2 cellular contexts compared by ENCODE assay signal in genomic region chr19:43721469-43722048, GRCh38.
TF ChIP-seq lines count a peak whose summit lies in the region.

No MANE protein-coding gene starts in this region.

TF ChIP-seq in A549, 52 proteins besides CTCF, POLR2A, EP300 and RAD21:
- TF ChIP-seq FOSL2 (IDR thresholded peaks at IDR 0.05) (no peak), FOSL2 (CRISPR knock-in tag; IDR thresholded peaks at IDR 0.05) (no peak), EHMT2 (IDR thresholded peaks at IDR 0.05; ENCODE audit: low read depth) (no peak), USF2 (IDR thresholded peaks at IDR 0.05) (no peak), HOXA7 (CRISPR knock-in tag; IDR thresholded peaks at IDR 0.05) (no peak), HOXB5 (CRISPR knock-in tag; IDR thresholded peaks at IDR 0.05) (no peak), TP53 (CRISPR knock-in tag; IDR thresholded peaks at IDR 0.05) (no peak), SREBF2 (IDR thresholded peaks at IDR 0.05) (no peak), NPAS2 (CRISPR knock-in tag; IDR thresholded peaks at IDR 0.05; ENCODE audit: borderline replicate concordance) (no peak), CHD4 (IDR thresholded peaks at IDR 0.05; ENCODE audit: borderline replicate concordance) (no peak), GATA3 (IDR thresholded peaks at IDR 0.05; ENCODE audit: borderline replicate concordance) (no peak)

TF ChIP-seq in GM23338, 12 proteins besides CTCF, POLR2A, EP300 and RAD21:
- TF ChIP-seq ZNF114 (CRISPR knock-in tag; IDR thresholded peaks at IDR 0.05), result no peak
- no peak for TF ChIP-seq ETS1 (IDR thresholded peaks at IDR 0.05)
- no peak for TF ChIP-seq EZH2 (IDR thresholded peaks at IDR 0.05; ENCODE audit: low read depth, unreplicated experiment)
- no peak for TF ChIP-seq REST (IDR thresholded peaks at IDR 0.05; ENCODE audit: unreplicated experiment)
- no peak for TF ChIP-seq ZNF462 (CRISPR knock-in tag; IDR thresholded peaks at IDR 0.05)
- no peak for TF ChIP-seq POLR2AphosphoS5 (IDR thresholded peaks at IDR 0.05; ENCODE audit: low read depth)
- no peak for TF ChIP-seq CREB1 (CRISPR knock-in tag; IDR thresholded peaks at IDR 0.05; ENCODE audit: low read depth)
- no peak for TF ChIP-seq ZNF331 (CRISPR knock-in tag; IDR thresholded peaks at IDR 0.05; ENCODE audit: low read depth)
- TF ChIP-seq EZH2phosphoT487 (IDR thresholded peaks at IDR 0.05; ENCODE audit: unreplicated experiment), result no peak
- no peak for TF ChIP-seq NANOG (IDR thresholded peaks at IDR 0.05; ENCODE audit: borderline replicate concordance)
- TF ChIP-seq STAT1 (IDR thresholded peaks at IDR 0.05; ENCODE audit: unreplicated experiment), result no peak
- no peak for TF ChIP-seq JUNB (IDR thresholded peaks at IDR 0.05; ENCODE audit: unreplicated experiment)
TF ChIP-seq in GM23338: peak in this region for 0.
